Comparison of ENCODE assay signal across 8 cellular contexts in the genomic region with DNA sequence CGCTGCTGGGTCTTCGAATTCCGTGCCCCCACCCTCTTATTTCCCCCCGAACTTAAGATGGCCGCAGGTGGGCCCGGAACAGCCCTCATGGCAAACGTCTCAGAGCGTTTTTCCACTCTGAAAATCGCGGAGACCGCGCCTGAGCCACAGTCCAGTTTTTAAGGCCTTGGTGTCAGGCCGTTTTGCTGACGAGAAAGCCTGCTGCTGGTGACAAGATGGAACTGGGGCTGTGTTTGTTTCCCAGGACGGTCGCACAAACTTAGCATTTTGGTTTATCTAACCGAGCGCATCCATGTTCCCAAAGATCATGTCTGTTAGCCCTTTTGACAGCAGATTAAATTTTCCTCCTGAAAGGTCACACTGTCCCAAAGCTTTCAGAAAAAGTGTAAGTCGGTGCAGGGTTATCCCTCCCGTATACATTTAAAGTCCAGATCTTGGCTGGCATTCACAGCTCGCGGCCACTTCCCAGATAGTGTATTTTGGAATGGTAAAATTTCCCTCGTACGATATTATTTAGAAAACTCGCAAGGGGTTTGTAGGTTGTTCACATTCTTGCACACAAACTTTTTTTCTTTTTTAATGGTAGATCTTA. TPM values are rescaled to one million over a fixed set of nuclear protein-coding genes. Genes with fewer than 3 reads are reported as not detected.
DNase-seq lines count a peak whose midpoint lies in the region; ATAC-seq and TF ChIP-seq lines count a peak whose summit lies in the region.

No MANE protein-coding gene starts in this region.

- H3K36me3 Mint-ChIP-seq in activated naive CD4-positive, alpha-beta T cell treated with anti-CD3 and anti-CD28 coated beads, Interleukin-2, amount 50 U/mL, for 72 hours = peaks cover 17 to 18% of the 10 kb centered on the region in 2 donors

- TF ChIP-seq POLR2A in NB4 (IDR thresholded peaks at IDR 0.05; ENCODE audit: extremely low read depth, insufficient read length) (no peak), sigmoid colon (IDR thresholded peaks at IDR 0.05) (peak in 1 of 2 donors; percentile 21)

- H3K4me3 ChIP-seq in NB4 (ENCODE audit: low read depth, low read length) = peak overlapping the region; percentile 95
- peak overlapping the region; percentile 79 for H3K4me3 ChIP-seq in right cardiac atrium (ENCODE audit: low read length)
- peak overlapping the region; percentile 83 to 90 (median 86) for H3K4me3 ChIP-seq in sigmoid colon

- intact Hi-C loops in right cardiac atrium (cut with DNase I) (loop anchor here in 1 of 4 donors (10.0 kb wide), 1 partner anchor 220 kb away; a partner anchor contains a TSS), sigmoid colon (cut with DNase I) (loop anchor here (1.0 to 10.0 kb wide), 4 partner anchors 220 to 580 kb away; a partner anchor contains a TSS)

- TF ChIP-seq CTCF in NB4 (IDR thresholded peaks at IDR 0.05; ENCODE audit: low read depth, low read length) = no peak
- TF ChIP-seq CTCF in sigmoid colon (IDR thresholded peaks at IDR 0.05) = no peak

- no peak for TF ChIP-seq EP300 in sigmoid colon (IDR thresholded peaks at IDR 0.05)

- H3K9me3 ChIP-seq in right cardiac atrium (ENCODE audit: control insufficient read depth, low read length) = no peaks in the 10 kb centered on the region
- H3K9me3 ChIP-seq in sigmoid colon = no peaks in the 10 kb centered on the region

- DNase-seq in activated gamma-delta T cell (lab: John Stamatoyannopoulos, UW) (peak; percentile 25), activated gamma-delta T cell treated with Interleukin-2 at 50 U/mL for 16 hours (no peak), NB4 (ENCODE audit: low read depth) (peak; percentile 81), right cardiac atrium (no peak), sigmoid colon (no peak), SKM-1 treated with dmso at 0.1 percent for 144 hours (lab: John Stamatoyannopoulos, UW; ENCODE audit: unreplicated experiment) (no peak)
- no peak for DNase-seq in activated naive CD4-positive, alpha-beta T cell treated with anti-CD3 and anti-CD28 coated beads, Interleukin-2, amount 50 U/mL, for 72 hours (ENCODE audit: low spot score in 2 of 2)

- under 1% methylated on average over 25 of the region's 25 CpGs for WGBS in right cardiac atrium
- WGBS in sigmoid colon, 2 donors = 0% methylated on average over 25 of the region's 25 CpGs

- no peaks in the 10 kb centered on the region for H3K36me3 ChIP-seq in sigmoid colon

- H3K9me3 Mint-ChIP-seq in activated naive CD4-positive, alpha-beta T cell treated with anti-CD3 and anti-CD28 coated beads, Interleukin-2, amount 50 U/mL, for 72 hours = no peaks in the 10 kb centered on the region

- H3K4me1 ChIP-seq in right cardiac atrium (ENCODE audit: control insufficient read depth, insufficient read depth, low read length) (peaks cover 2% of the 10 kb centered on the region), sigmoid colon (peaks cover 0 to 49% (median 29%) of the 10 kb centered on the region in 4 donors)

- H3K27ac Mint-ChIP-seq in activated naive CD4-positive, alpha-beta T cell treated with anti-CD3 and anti-CD28 coated beads, Interleukin-2, amount 50 U/mL, for 72 hours = peak overlapping the region; percentile 98 to 100

- H3K27me3 ChIP-seq in right cardiac atrium (ENCODE audit: control insufficient read depth, insufficient read depth) (no peaks in the 10 kb centered on the region), sigmoid colon (no peaks in the 10 kb centered on the region)

- H3K27ac ChIP-seq in right cardiac atrium (ENCODE audit: low read length) = peak overlapping the region; percentile 85
- H3K27ac ChIP-seq in sigmoid colon = peak overlapping the region; percentile 96 to 99 (median 99)

- ATAC-seq in HG02623 (IDR thresholded peaks at IDR 0.05; ENCODE audit: unreplicated experiment) (peak; percentile 38), right cardiac atrium (peak; percentile 65 to 80)
- ATAC-seq in activated naive CD4-positive, alpha-beta T cell treated with anti-CD3 and anti-CD28 coated beads, Interleukin-2, amount 50 U/mL, for 72 hours = peak; percentile 44 to 52

RNA-seq across cellular contexts. Expression of a gene that starts 0.8 kb away (rescaled TPM):
- total RNA-seq in activated naive CD4-positive, alpha-beta T cell treated with anti-CD3 and anti-CD28 coated beads, Interleukin-2, amount 50 U/mL, for 72 hours = 10 to 100 TPM; 76.2 to 80.3 TPM
- total RNA-seq in right cardiac atrium = 10 to 100 TPM; 32.5 to 42.6 (median 33.3) TPM
- 23.2 TPM for polyA plus RNA-seq in right cardiac atrium
- total RNA-seq in sigmoid colon = 100 to 1,000 TPM in 1 of 4 donors, 10 to 100 TPM in 3; 63.5 to 127 (median 85.6) TPM
- 10 to 100 TPM in 2 of 3 donors, 1 to 10 TPM in 1; 9.0 to 25.4 (median 24.3) TPM for polyA plus RNA-seq in sigmoid colon

Comparison
In these comparisons a context has a peak if more than half of its experiments do, and no peak if none do; other contexts are left out.
1. DNase-seq: peak in activated gamma-delta T cell (single experiment) and NB4 (single experiment); none in activated gamma-delta T cell treated with Interleukin-2 at 50 U/mL for 16 hours (single experiment), activated naive CD4-positive, alpha-beta T cell treated with anti-CD3 and anti-CD28 coated beads, Interleukin-2, amount 50 U/mL, for 72 hours (0 of 2), right cardiac atrium (0 of 3), sigmoid colon (single experiment) and SKM-1 treated with dmso at 0.1 percent for 144 hours (single experiment).
2. Peak in every context shown above with its lines, with median percentiles within 50 percentile points of each other: ATAC-seq and H3K4me3 ChIP-seq.